Comparison of ENCODE assay signal across 10 cellular contexts in genomic region chr20:44207066-44207723, GRCh38. TPM values are rescaled to one million over a fixed set of nuclear protein-coding genes. Genes with fewer than 3 reads are reported as not detected.
DNase-seq lines count a peak whose midpoint lies in the region; ATAC-seq and TF ChIP-seq lines count a peak whose summit lies in the region.
"Had no signal": no experiment of that assay in that cellular context is flagged by ENCODE, and none has a peak within 500 bp of the region (broad histone marks: within the 10 kb centered on the region; RNA-seq: fewer than 3 reads in every experiment).

No MANE protein-coding gene starts in this region.

- no TSS peak for BruUV-seq in A673 (replicated peaks; lab: Mats Ljungman, UMichigan)

- H3K27ac Mint-ChIP-seq in mesothelial cell of epicardium: peak overlapping the region; percentile 85

- intact Hi-C loops in Right ventricle myocardium superior (cut with DNase I) (no loop called here), vagina (cut with DNase I) (no loop called here), A673 (cut with micrococcal nuclease; ENCODE audit: unreplicated experiment) (no loop called here)

- H3K4me3 ChIP-seq in right atrium auricular region (no peak overlapping the region), vagina (no peak overlapping the region), A673 (ENCODE audit: low read depth, low read length, poor library complexity, severe bottlenecking) (no peak overlapping the region)

- no peaks in the 10 kb centered on the region for H3K27me3 Mint-ChIP-seq in mesothelial cell of epicardium (ENCODE audit: low read depth)

- no peaks in the 10 kb centered on the region for H3K9me3 Mint-ChIP-seq in mesothelial cell of epicardium

- H3K36me3 ChIP-seq in right atrium auricular region: peaks cover 9% of the 10 kb centered on the region
- peaks cover 0 to 6% of the 10 kb centered on the region in 2 donors for H3K36me3 ChIP-seq in vagina
- peaks cover 31% of the 10 kb centered on the region for H3K36me3 ChIP-seq in A673 (ENCODE audit: insufficient read depth, low read length, poor library complexity, severe bottlenecking)

- TF ChIP-seq CTCF in right atrium auricular region (IDR thresholded peaks at IDR 0.05) (no peak), VCaP (conservative IDR thresholded peaks at IDR 0.05) (no peak), mesothelial cell of epicardium (IDR thresholded peaks at IDR 0.05; ENCODE audit: unreplicated experiment) (no peak), vagina (IDR thresholded peaks at IDR 0.05) (no peak), A673 (conservative IDR thresholded peaks at IDR 0.05; ENCODE audit: low read depth, low read length) (no peak)

- no peak for TF ChIP-seq POLR2A in vagina (IDR thresholded peaks at IDR 0.05)

- H3K27me3 ChIP-seq in right atrium auricular region: no peaks in the 10 kb centered on the region
- no peaks in the 10 kb centered on the region for H3K27me3 ChIP-seq in vagina
- no peaks in the 10 kb centered on the region for H3K27me3 ChIP-seq in A673 (replicated peaks; ENCODE audit: insufficient read depth, low read depth, low read length, poor library complexity)

- ATAC-seq in Right ventricle myocardium superior (ENCODE audit: poor library complexity): no peak

- DNase-seq in right atrium auricular region (ENCODE audit: low spot score): no peak
- DNase-seq in Right ventricle myocardium superior: no peak
- no peak for DNase-seq in mesothelial cell of epicardium (ENCODE audit: low spot score in 2 of 2, unreplicated experiment in 2 of 2)
- no peak for DNase-seq in vagina (ENCODE audit: extremely low spot score in 2 of 2)
- no peak for DNase-seq in GM03348 (ENCODE audit: low spot score)
- DNase-seq in A673 (ENCODE audit: low spot score): no peak
- DNase-seq in substantia nigra (lab: John Stamatoyannopoulos, UW): no peak
- DNase-seq: NCI-H1105; stimulated activated CD4-positive, alpha-beta T cell treated with anti-CD3 and anti-CD28 coated beads, Interleukin-4, amount 100 ng/mL, for 4 hours had no signal

- no peak overlapping the region for H3K4me3 Mint-ChIP-seq in mesothelial cell of epicardium

- POLR2A ChIA-PET in A673 (lab: Charles Lee; ENCODE audit: low non-redundant PET): no interaction called here

- H3K36me3 Mint-ChIP-seq in mesothelial cell of epicardium: peaks cover 6% of the 10 kb centered on the region

- H3K9me3 ChIP-seq in right atrium auricular region (no peaks in the 10 kb centered on the region), vagina (no peaks in the 10 kb centered on the region), A673 (ENCODE audit: low read depth, low read length, poor library complexity, severe bottlenecking) (no peaks in the 10 kb centered on the region)

- H3K27ac ChIP-seq in right atrium auricular region (peak overlapping the region; percentile 94 to 99), VCaP (peak overlapping the region; percentile 99), vagina (peak overlapping the region; percentile 1), A673 (ENCODE audit: low read depth, low read length, poor library complexity, severe bottlenecking) (no peak overlapping the region), substantia nigra (ENCODE audit: low read depth, low read length, poor library complexity, severe bottlenecking) (no peak overlapping the region)

- H3K4me1 ChIP-seq in right atrium auricular region (peaks cover 0 to 70% of the 10 kb centered on the region in 2 donors), vagina (peaks cover 63% of the 10 kb centered on the region), A673 (ENCODE audit: insufficient read depth, low read length, poor library complexity, severe bottlenecking) (peaks cover 29% of the 10 kb centered on the region)

- CTCF ChIA-PET in A673 (lab: Charles Lee): no interaction called here

- peaks cover 61% of the 10 kb centered on the region for H3K4me1 Mint-ChIP-seq in mesothelial cell of epicardium

RNA-seq across cellular contexts. Expression of gene OSER1, which starts 3.4 kb away (rescaled TPM):
- total RNA-seq in right atrium auricular region (10 to 100 TPM; 30.8 to 31.1 TPM), Right ventricle myocardium superior (32.8 TPM), mesothelial cell of epicardium (31.3 to 31.7 TPM (median 31.5 TPM) in 3 replicates), vagina (28.0 TPM), A673 (2021) (40.7 and 50.5 TPM in 2 replicates)

RNA-seq across cellular contexts. Expression of gene JPH2, which starts 20.2 kb away (rescaled TPM):
- total RNA-seq in right atrium auricular region: 100 to 1,000 TPM; 131 to 168 TPM
- 181 TPM for total RNA-seq in Right ventricle myocardium superior
- 3.4 to 4.2 TPM (median 3.5 TPM) in 3 replicates for total RNA-seq in mesothelial cell of epicardium
- total RNA-seq in vagina: 13.8 TPM
- 1.0 and 1.1 TPM in 2 replicates for total RNA-seq in A673 (2021)

RNA-seq across cellular contexts. Expression of gene GDAP1L1, which starts 39.9 kb away (rescaled TPM):
- total RNA-seq in right atrium auricular region: 1 to 10 TPM in 1 of 2 donors, not detected in 1; 1.2 TPM
- total RNA-seq in Right ventricle myocardium superior: not detected
- total RNA-seq in mesothelial cell of epicardium: 0.16 to 0.54 TPM (median 0.40 TPM) in 3 replicates
- total RNA-seq in vagina: not detected
- total RNA-seq in A673 (2021): 0.54 and 0.68 TPM in 2 replicates

Comparison
In these comparisons a context has a peak if more than half of its experiments do, and no peak if none do; other contexts are left out.
1. H3K27ac ChIP-seq: peak in right atrium auricular region (2 of 2), VCaP (single experiment) and vagina (single experiment); none in A673 (single experiment) and substantia nigra (single experiment).